In genomic region chr4:159191989-159192388, GRCh38 we compare ENCODE assay signal across 9 cellular contexts.
DNase-seq lines count a peak whose midpoint lies in the region; ATAC-seq, FAIRE-seq and TF ChIP-seq lines count a peak whose summit lies in the region.
"Had no signal": no experiment of that assay in that cellular context is flagged by ENCODE, and none has a peak within 500 bp of the region (broad histone marks: within the 10 kb centered on the region; RNA-seq: fewer than 3 reads in every experiment).

No MANE protein-coding gene starts in this region.

- POLR2A ChIA-PET in AG04449 (lab: Yijun Ruan, JAX), result no interaction called here

- TF ChIP-seq CTCF in AG04449 (IDR thresholded peaks at IDR 0.05; ENCODE audit: insufficient read depth, low read length, missing control alignments) (peak; percentile 33), hepatocyte (IDR thresholded peaks at IDR 0.05; ENCODE audit: poor library complexity) (peak; percentile 42)

- no peak overlapping the region for H2AFZ ChIP-seq in hepatocyte

- H3K4me3 ChIP-seq in AG04449 (ENCODE audit: low read depth, low read length) (no peak overlapping the region), hepatocyte (no peak overlapping the region)

- H3K9me3 ChIP-seq in hepatocyte (ENCODE audit: low read depth), result no peaks in the 10 kb centered on the region

- no peak overlapping the region for H3K4me2 ChIP-seq in hepatocyte

- no peaks in the 10 kb centered on the region for H3K36me3 ChIP-seq in hepatocyte (replicated peaks; ENCODE audit: insufficient read depth, low read depth)

- H3K79me2 ChIP-seq in hepatocyte, result peaks cover 18% of the 10 kb centered on the region

- CTCF ChIA-PET in AG04449 (lab: Yijun Ruan, JAX), result interaction anchor here (0.8 to 8.4 kb wide), 15 partner anchors 9 to 484 kb away, joined by 3 to 79 read pairs (median 4); no protein-coding TSS in a partner anchor

- DNase-seq in AG04449 (ENCODE audit: low read depth, low spot score), result no peak
- DNase-seq in GM18507 (ENCODE audit: extremely low spot score, insufficient read length, low read depth), result no peak
- DNase-seq in SHP77 treated with DMSO at 0.1 percent for 48 hours (lab: John Stamatoyannopoulos, UW), result peak; percentile 1
- DNase-seq in hepatocyte (ENCODE audit: low spot score), result peak; percentile 52
- no peak for DNase-seq in NK-92 treated with Interleukin-12 subunit alpha and Interleukin-12 subunit beta, amount 100 ng/mL, for 24 hours (lab: John Stamatoyannopoulos, UW)
- DNase-seq in NCI-H345 (lab: John Stamatoyannopoulos, UW), result no peak
- DNase-seq: naive thymus-derived CD8-positive, alpha-beta T cell had no signal

- no peak overlapping the region for H3K27ac ChIP-seq in hepatocyte

- no peaks in the 10 kb centered on the region for H3K4me1 ChIP-seq in hepatocyte (ENCODE audit: insufficient read depth)

- 67% methylated on average over 5 of the region's 5 CpGs for WGBS in hepatocyte (ENCODE audit: low lambda C conversion rate, missing lambda C conversion rate)

- peak; percentile 12 for FAIRE-seq in GM18507 (lab: Jason Lieb, UNC)

- no peaks in the 10 kb centered on the region for H3K9me2 ChIP-seq in hepatocyte (replicated peaks; ENCODE audit: insufficient read depth)

- ATAC-seq in GM21717 (IDR thresholded peaks at IDR 0.05; ENCODE audit: unreplicated experiment) (no peak), HG03045 (IDR thresholded peaks at IDR 0.05; ENCODE audit: unreplicated experiment) (no peak)
- ATAC-seq: naive thymus-derived CD8-positive, alpha-beta T cell had no signal

- no peaks in the 10 kb centered on the region for H4K20me1 ChIP-seq in hepatocyte (ENCODE audit: insufficient read depth, poor library complexity, severe bottlenecking)

- no peaks in the 10 kb centered on the region for H3K27me3 ChIP-seq in hepatocyte

Comparison
In these comparisons a context has a peak if more than half of its experiments do, and no peak if none do; other contexts are left out.
1. DNase-seq: peak in SHP77 treated with DMSO at 0.1 percent for 48 hours (single experiment) and hepatocyte (single experiment); none in AG04449 (single experiment), GM18507 (single experiment), NK-92 treated with Interleukin-12 subunit alpha and Interleukin-12 subunit beta, amount 100 ng/mL, for 24 hours (single experiment) and NCI-H345 (single experiment).